In the genomic region with DNA sequence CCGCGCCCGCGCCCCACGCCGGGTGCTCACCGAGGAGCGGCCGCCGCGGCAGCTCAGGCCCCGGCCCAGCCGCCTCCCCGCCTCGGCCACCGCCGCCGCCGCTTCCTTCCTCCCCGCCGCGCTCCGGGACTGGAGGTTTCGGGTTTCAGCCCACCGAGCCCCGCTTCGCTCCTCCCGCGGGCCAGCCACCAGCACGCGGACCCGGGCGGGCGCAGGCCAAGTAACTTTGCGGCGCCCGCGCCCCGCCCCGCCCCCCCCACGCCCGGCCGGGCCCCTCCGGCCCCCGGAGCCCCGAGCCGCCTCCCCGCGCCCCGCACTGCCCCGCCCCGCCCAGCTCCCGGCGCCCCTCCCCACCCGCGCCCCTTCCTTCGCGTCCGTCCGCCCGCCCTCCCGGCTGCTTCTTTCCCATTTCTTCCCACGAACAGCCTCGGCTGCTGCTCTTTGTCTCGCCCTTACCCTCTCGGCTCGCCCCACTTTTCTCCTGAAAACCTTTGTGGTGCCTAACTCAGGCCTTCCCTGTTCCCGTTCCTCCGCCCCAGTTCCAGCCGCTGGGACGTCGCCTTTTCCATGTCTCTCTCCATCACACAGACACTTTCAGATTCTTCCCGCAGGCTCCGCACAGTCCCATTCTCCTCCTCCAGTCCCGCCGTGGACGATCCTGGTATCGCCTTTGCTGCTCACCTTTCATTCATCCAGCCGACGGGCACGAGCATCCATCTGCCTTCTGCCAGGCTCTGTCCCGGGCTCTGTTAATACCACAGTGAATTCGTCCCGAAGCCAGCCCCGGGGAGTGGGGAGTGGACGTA, we compare ENCODE assay signal across 8 cellular contexts. TPM values are rescaled to one million over a fixed set of nuclear protein-coding genes. Genes with fewer than 3 reads are reported as not detected.
A peak's percentile ranks its signal among the peaks of the same experiment; 100 is the strongest.
DNase-seq lines count a peak whose midpoint lies in the region; ATAC-seq, FAIRE-seq and TF ChIP-seq lines count a peak whose summit lies in the region.

A gene with protein sequence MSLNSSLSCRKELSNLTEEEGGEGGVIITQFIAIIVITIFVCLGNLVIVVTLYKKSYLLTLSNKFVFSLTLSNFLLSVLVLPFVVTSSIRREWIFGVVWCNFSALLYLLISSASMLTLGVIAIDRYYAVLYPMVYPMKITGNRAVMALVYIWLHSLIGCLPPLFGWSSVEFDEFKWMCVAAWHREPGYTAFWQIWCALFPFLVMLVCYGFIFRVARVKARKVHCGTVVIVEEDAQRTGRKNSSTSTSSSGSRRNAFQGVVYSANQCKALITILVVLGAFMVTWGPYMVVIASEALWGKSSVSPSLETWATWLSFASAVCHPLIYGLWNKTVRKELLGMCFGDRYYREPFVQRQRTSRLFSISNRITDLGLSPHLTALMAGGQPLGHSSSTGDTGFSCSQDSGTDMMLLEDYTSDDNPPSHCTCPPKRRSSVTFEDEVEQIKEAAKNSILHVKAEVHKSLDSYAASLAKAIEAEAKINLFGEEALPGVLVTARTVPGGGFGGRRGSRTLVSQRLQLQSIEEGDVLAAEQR (minus strand): TSS at position 222 of the 806 bp plus-strand sequence. CDS start 32,080 bp downstream, outside the sequence.

- no peak for FAIRE-seq in astrocyte (lab: Jason Lieb, UNC)

- H3K36me3 ChIP-seq in HEK293 (ENCODE audit: control insufficient read depth in 2 of 2, insufficient read depth in 1 of 2, low read length in 2 of 2) (no peaks in the 10 kb centered on the region), PC-3 (ENCODE audit: low read depth, low read length) (no peaks in the 10 kb centered on the region), astrocyte (ENCODE audit: insufficient read depth, low read length) (no peaks in the 10 kb centered on the region), parathyroid adenoma (ENCODE audit: control insufficient read depth, insufficient read depth, low read length) (no peaks in the 10 kb centered on the region)

- H3K4me2 ChIP-seq in PC-3 (ENCODE audit: low read length) (peak within 1 kb of the TSS; percentile 94), astrocyte (ENCODE audit: low read length) (peak within 1 kb of the TSS; percentile 100), parathyroid adenoma (ENCODE audit: low read length) (peak within 1 kb of the TSS; percentile 78)

- POLR2A ChIA-PET in CD4-positive, alpha-beta T cell (lab: Charles Lee): no interaction called here
- POLR2A ChIA-PET in HEK293 (lab: Yijun Ruan, JAX) (interaction anchor here (0.6 to 1.6 kb wide), 6 partner anchors 9 to 415 kb away, joined by 3 to 5 read pairs (median 3); a partner anchor contains a TSS), PC-3 (lab: Charles Lee; ENCODE audit: unreplicated experiment) (no interaction called here)

- H3K4me3 ChIP-seq in HEK293 (ENCODE audit: low read depth, low read length): peak within 1 kb of the TSS; percentile 67
- peak within 1 kb of the TSS; percentile 81 for H3K4me3 ChIP-seq in PC-3 (ENCODE audit: low read length)
- peak within 1 kb of the TSS; percentile 81 for H3K4me3 ChIP-seq in astrocyte (ENCODE audit: insufficient read depth, low read depth, low read length)
- H3K4me3 ChIP-seq in parathyroid adenoma (ENCODE audit: low read depth, low read length): peak within 1 kb of the TSS; percentile 66

- no peaks in the 10 kb centered on the region for H3K79me2 ChIP-seq in PC-3 (ENCODE audit: low read length)
- peaks cover 16% of the 10 kb centered on the region for H3K79me2 ChIP-seq in astrocyte (ENCODE audit: insufficient read depth, low read length)
- no peaks in the 10 kb centered on the region for H3K79me2 ChIP-seq in parathyroid adenoma

- TF ChIP-seq CTCF in CD4-positive, alpha-beta T cell (IDR thresholded peaks at IDR 0.05): no peak
- TF ChIP-seq CTCF in HEK293 (tag by site-specific recombination; IDR thresholded peaks at IDR 0.05) (peak; percentile 39), PC-3 (conservative IDR thresholded peaks at IDR 0.05; ENCODE audit: low read depth, low read length) (no peak), astrocyte (IDR thresholded peaks at IDR 0.05; ENCODE audit: insufficient read depth, low read depth, low read length) (no peak), parathyroid adenoma (IDR thresholded peaks at IDR 0.05) (no peak)

- H3K27ac Mint-ChIP-seq in CD4-positive, alpha-beta T cell: peak within 1 kb of the TSS; percentile 37
- H3K27ac Mint-ChIP-seq in astrocyte (ENCODE audit: unreplicated experiment): peak within 1 kb of the TSS; percentile 95

- H3K4me1 ChIP-seq in HEK293 (ENCODE audit: control insufficient read depth, insufficient read depth, low read length) (peaks cover 6% of the 10 kb centered on the region), PC-3 (ENCODE audit: insufficient read depth, low read length) (peaks cover 25% of the 10 kb centered on the region), astrocyte (ENCODE audit: insufficient read depth, low read length) (peaks cover 18% of the 10 kb centered on the region), parathyroid adenoma (no peaks in the 10 kb centered on the region)

- H3K27me3 Mint-ChIP-seq in CD4-positive, alpha-beta T cell: peaks cover 38% of the 10 kb centered on the region
- H3K27me3 Mint-ChIP-seq in astrocyte (ENCODE audit: low read depth, unreplicated experiment): no peaks in the 10 kb centered on the region

- peak; percentile 48 for ATAC-seq in CD4-positive, alpha-beta T cell (ENCODE audit: poor library complexity)
- peak; percentile 61 for ATAC-seq in PC-3
- ATAC-seq in left cardiac atrium: peak; percentile 70 to 77
- ATAC-seq in HG02870 (IDR thresholded peaks at IDR 0.05; ENCODE audit: unreplicated experiment): no peak

- no peaks in the 10 kb centered on the region for H3K9me2 ChIP-seq in PC-3 (replicated peaks; ENCODE audit: low read length)

- H3K27me3 ChIP-seq in CD4-positive, alpha-beta T cell (ENCODE audit: control insufficient read depth, insufficient read depth, low read length): peaks cover 34% of the 10 kb centered on the region
- no peaks in the 10 kb centered on the region for H3K27me3 ChIP-seq in PC-3 (ENCODE audit: low read length)
- no peaks in the 10 kb centered on the region for H3K27me3 ChIP-seq in astrocyte (ENCODE audit: insufficient read depth, low read length)
- H3K27me3 ChIP-seq in parathyroid adenoma (ENCODE audit: control insufficient read depth, insufficient read depth, low read length): no peaks in the 10 kb centered on the region

- H3K36me3 Mint-ChIP-seq in CD4-positive, alpha-beta T cell (ENCODE audit: low read depth): peaks cover 4% of the 10 kb centered on the region
- H3K36me3 Mint-ChIP-seq in astrocyte (ENCODE audit: low read depth, unreplicated experiment): no peaks in the 10 kb centered on the region

- no peaks in the 10 kb centered on the region for H4K20me1 ChIP-seq in PC-3 (ENCODE audit: low read length)
- H4K20me1 ChIP-seq in astrocyte (ENCODE audit: insufficient read depth, low read length): peaks cover 16% of the 10 kb centered on the region

- H2AFZ ChIP-seq in PC-3 (ENCODE audit: low read length) (peak within 1 kb of the TSS; percentile 93), astrocyte (ENCODE audit: low read depth, low read length) (peak within 1 kb of the TSS; percentile 99), parathyroid adenoma (peak within 1 kb of the TSS; percentile 81)

- peak within 1 kb of the TSS; percentile 93 for H3K4me3 Mint-ChIP-seq in CD4-positive, alpha-beta T cell
- peak within 1 kb of the TSS; percentile 99 for H3K4me3 Mint-ChIP-seq in astrocyte (ENCODE audit: unreplicated experiment)

- H3F3A ChIP-seq in PC-3 (ENCODE audit: low read length, unreplicated experiment): no peaks in the 10 kb centered on the region

- intact Hi-C loops in CD4-positive, alpha-beta T cell (cut with DNase I, micrococcal nuclease): no loop called here
- intact Hi-C loops in PC-3 (cut with micrococcal nuclease) (loop anchor here (1.0 kb wide), 1 partner anchor 41 kb away; a partner anchor contains a TSS), left cardiac atrium (cut with DNase I) (no loop called here)

- no peak within 1 kb of the TSS for H3K27ac ChIP-seq in CD4-positive, alpha-beta T cell (ENCODE audit: low read depth, low read length)
- H3K27ac ChIP-seq in HEK293 (ENCODE audit: extremely low read depth, low read depth, low read length): peak within 1 kb of the TSS; percentile 72; the same call in 1 of the 2 replicates
- 0 out of 2 replicates have a peak within 1 kb of the TSS, but pooled peaks have one; percentile 5 for H3K27ac ChIP-seq in PC-3 (ENCODE audit: low read length)
- peak within 1 kb of the TSS; percentile 56 for H3K27ac ChIP-seq in astrocyte (ENCODE audit: low read depth, low read length)
- peak within 1 kb of the TSS; percentile 62 for H3K27ac ChIP-seq in parathyroid adenoma

- peak within 1 kb of the TSS; percentile 52 for H3K9ac ChIP-seq in PC-3 (ENCODE audit: low read length)
- H3K9ac ChIP-seq in astrocyte (ENCODE audit: low read length): peak within 1 kb of the TSS; percentile 89
- no peak within 1 kb of the TSS for H3K9ac ChIP-seq in parathyroid adenoma

- no TSS peak for BruUV-seq in PC-3 (replicated peaks; lab: Mats Ljungman, UMichigan)

- no peaks in the 10 kb centered on the region for H3K9me3 Mint-ChIP-seq in CD4-positive, alpha-beta T cell
- no peaks in the 10 kb centered on the region for H3K9me3 Mint-ChIP-seq in astrocyte (ENCODE audit: unreplicated experiment)

- CTCF ChIA-PET in CD4-positive, alpha-beta T cell (lab: Charles Lee): no interaction called here
- CTCF ChIA-PET in HEK293 (lab: Yijun Ruan, JAX) (interaction anchor here (0.7 to 2.9 kb wide), 3 partner anchors 8 to 52 kb away, joined by 3 to 12 read pairs (median 3); no protein-coding TSS in a partner anchor), PC-3 (lab: Charles Lee) (no interaction called here)

- peak in 5 of 10 experiments; percentile 3 to 38 (median 9) for DNase-seq in CD4-positive, alpha-beta T cell
- DNase-seq in PC-3: peak; percentile 64
- DNase-seq in astrocyte (ENCODE audit: low read depth): peak; percentile 32
- DNase-seq in left cardiac atrium: peak; percentile 60
- DNase-seq in RPMI8226: no peak

- H3K4me1 Mint-ChIP-seq in CD4-positive, alpha-beta T cell (ENCODE audit: low read depth): peaks cover 22% of the 10 kb centered on the region
- peaks cover 2% of the 10 kb centered on the region for H3K4me1 Mint-ChIP-seq in astrocyte (ENCODE audit: low read depth, unreplicated experiment)

- H3K9me3 ChIP-seq in CD4-positive, alpha-beta T cell (ENCODE audit: control insufficient read depth, low read length): no peaks in the 10 kb centered on the region
- H3K9me3 ChIP-seq in HEK293 (ENCODE audit: control insufficient read depth, insufficient read depth, low read depth, low read length): no peaks in the 10 kb centered on the region
- H3K9me3 ChIP-seq in PC-3 (ENCODE audit: low read length): no peaks in the 10 kb centered on the region
- H3K9me3 ChIP-seq in astrocyte (ENCODE audit: insufficient read depth, low read depth, low read length): no peaks in the 10 kb centered on the region
- H3K9me3 ChIP-seq in parathyroid adenoma (ENCODE audit: control insufficient read depth, low read length): no peaks in the 10 kb centered on the region

TF ChIP-seq in HEK293, 187 proteins besides CTCF, POLR2A, EP300 and RAD21 (continues in another document):
- TF ChIP-seq SCRT2 (tag by site-specific recombination; IDR thresholded peaks at IDR 0.05): no peak
- no peak for TF ChIP-seq HOXD13 (CRISPR knock-in tag; IDR thresholded peaks at IDR 0.05; ENCODE audit: borderline replicate concordance)
- peak; percentile 53 for TF ChIP-seq SP2 (tag by site-specific recombination; IDR thresholded peaks at IDR 0.05)
- TF ChIP-seq ZNF37A (tag by site-specific recombination; IDR thresholded peaks at IDR 0.05): no peak

RNA-seq across cellular contexts. Expression of the gene that starts here (rescaled TPM):
- not detected for total RNA-seq in CD4-positive, alpha-beta T cell
- 10.3 and 11.8 TPM in 2 replicates for total RNA-seq in PC-3 (2014; rRNA removed)
- total RNA-seq in astrocyte: 16.5 and 21.9 TPM in 2 replicates
- 1 to 10 TPM; 4.8 to 6.0 TPM for total RNA-seq in left cardiac atrium

Comparison
In these comparisons a context has a peak if more than half of its experiments do, and no peak if none do; other contexts are left out.
1. RNA of the gene that starts here (total RNA-seq): 16.5 to 21.9 TPM in astrocyte, 10.3 to 11.8 TPM in PC-3 and 4.8 to 6.0 TPM in left cardiac atrium; not detected in CD4-positive, alpha-beta T cell; every median in the first group is over 4 times any median in the second.
2. Peak in ATAC-seq in CD4-positive, alpha-beta T cell; RNA of the gene not detected or under 1 TPM.
3. Peak in every context shown above with its lines, with median percentiles within 50 percentile points of each other: H3K4me3 ChIP-seq, H2AFZ ChIP-seq and H3K4me2 ChIP-seq.